41 cellular contexts compared by ENCODE assay signal in genomic region chr12:56785874-56786273, GRCh38. TPM values are rescaled to one million over a fixed set of nuclear protein-coding genes. Genes with fewer than 3 reads are reported as not detected.
"Had no signal": no experiment of that assay in that cellular context is flagged by ENCODE, and none has a peak within 500 bp of the region (broad histone marks: within the 10 kb centered on the region; RNA-seq: fewer than 3 reads in every experiment).

No MANE protein-coding gene starts in this region.

- H3K9me3 ChIP-seq: adrenal gland, ascending aorta, body of pancreas, breast epithelium had no signal

- H3K27me3 Mint-ChIP-seq: activated naive CD4-positive, alpha-beta T cell treated with anti-CD3 and anti-CD28 coated beads, Interleukin-2, amount 10 ng/mL, durations not matched to agents 7 days and 5 days; activated naive CD8-positive, alpha-beta T cell; activated naive CD8-positive, alpha-beta T cell treated with anti-CD3 and anti-CD28 coated beads, Interleukin-2, amount 50 U/mL, for 24 hours; activated T-cell treated with anti-CD3 and anti-CD28 coated beads, Interleukin-2, amount 50 U/mL, for 24 hours; activated T-helper 17 cell treated with anti-CD3 and anti-CD28 coated beads, Interleukin-2, amount 50 U/mL, for 72 hours had no signal

- ATAC-seq: activated naive CD4-positive, alpha-beta T cell treated with anti-CD3 and anti-CD28 coated beads, Interleukin-2, amount 50 U/mL, for 72 hours; activated naive CD8-positive, alpha-beta T cell treated with anti-CD3 and anti-CD28 coated beads, Interleukin-2, amount 50 U/mL, for 24 hours; activated T-cell treated with anti-CD3 and anti-CD28 coated beads, Interleukin-2, amount 50 U/mL, for 4 hours; activated T-cell treated with anti-CD3 and anti-CD28 coated beads, Interleukin-2, amount 50 U/mL, for 72 hours; activated T-helper 17 cell treated with anti-CD3 and anti-CD28 coated beads, Interleukin-2, amount 50 U/mL, for 72 hours; body of pancreas had no signal

- FAIRE-seq: astrocyte, bronchial epithelial cell had no signal

- H3K27me3 ChIP-seq: adrenal gland, ascending aorta, body of pancreas, brain microvascular endothelial cell, breast epithelium, cardiac muscle cell had no signal

- H3K27ac ChIP-seq: adrenal gland, ascending aorta, body of pancreas, brain microvascular endothelial cell, breast epithelium, cardiac muscle cell had no signal

- H3K36me3 Mint-ChIP-seq: activated naive CD4-positive, alpha-beta T cell treated with anti-CD3 and anti-CD28 coated beads, Interleukin-2, amount 10 ng/mL, durations not matched to agents 7 days and 5 days; activated naive CD4-positive, alpha-beta T cell treated with anti-CD3 and anti-CD28 coated beads, Interleukin-2, amount 50 U/mL, for 24 hours; activated naive CD4-positive, alpha-beta T cell treated with anti-CD3 and anti-CD28 coated beads, Interleukin-2, amount 50 U/mL, for 72 hours; activated naive CD8-positive, alpha-beta T cell; activated naive CD8-positive, alpha-beta T cell treated with anti-CD3 and anti-CD28 coated beads for 36 hours; activated naive CD8-positive, alpha-beta T cell treated with anti-CD3 and anti-CD28 coated beads, Interleukin-2, amount 10 ng/mL, durations not matched to agents 7 days and 5 days had no signal

- H3K9me3 Mint-ChIP-seq: activated naive CD4-positive, alpha-beta T cell treated with anti-CD3 and anti-CD28 coated beads for 36 hours; activated naive CD4-positive, alpha-beta T cell treated with anti-CD3 and anti-CD28 coated beads, Interleukin-2, amount 50 U/mL, for 24 hours; activated naive CD4-positive, alpha-beta T cell treated with anti-CD3 and anti-CD28 coated beads, Interleukin-2, amount 50 U/mL, for 72 hours; activated naive CD8-positive, alpha-beta T cell treated with anti-CD3 and anti-CD28 coated beads for 36 hours; activated naive CD8-positive, alpha-beta T cell treated with anti-CD3 and anti-CD28 coated beads, Interleukin-2, amount 10 ng/mL, durations not matched to agents 7 days and 5 days; activated naive CD8-positive, alpha-beta T cell treated with anti-CD3 and anti-CD28 coated beads, Interleukin-2, amount 50 U/mL, for 24 hours; activated T-cell treated with anti-CD3 and anti-CD28 coated beads, Interleukin-2, amount 50 U/mL, for 24 hours; activated T-cell treated with anti-CD3 and anti-CD28 coated beads, Interleukin-2, amount 50 U/mL, for 4 hours; activated T-cell treated with anti-CD3 and anti-CD28 coated beads, Interleukin-2, amount 50 U/mL, for 72 hours; activated T-helper 1 cell treated with anti-CD3 and anti-CD28 coated beads, Interleukin-12 subunit alpha, Interleukin-12 subunit beta, Interleukin-2, Interleukin-4 antibody, amounts not matched to agents 30 ng/mL and 10 ng/mL and 1 ng/mL, durations not matched to agents 14 hours and 24 hours and 36 hours; activated T-helper 17 cell treated with anti-CD3 and anti-CD28 coated beads, Interleukin-2, amount 50 U/mL, for 72 hours; activated T-helper 2 cell treated with anti-CD3 and anti-CD28 coated beads, Interferon-gamma antibody, Interleukin-2, Interleukin-4, amounts not matched to agents 10 μg/mL and 5 μg/mL and 100 μg/mL, durations not matched to agents 14 hours and 24 hours and 36 hours; central memory CD8-positive, alpha-beta T cell had no signal

- H3K4me3 ChIP-seq: adrenal gland, ascending aorta, body of pancreas, breast epithelium, cardiac muscle cell had no signal

- H3K4me1 Mint-ChIP-seq: activated naive CD4-positive, alpha-beta T cell treated with anti-CD3 and anti-CD28 coated beads, Interleukin-2, amount 10 ng/mL, durations not matched to agents 7 days and 5 days; activated naive CD4-positive, alpha-beta T cell treated with anti-CD3 and anti-CD28 coated beads, Interleukin-2, amount 50 U/mL, for 24 hours; activated naive CD8-positive, alpha-beta T cell treated with anti-CD3 and anti-CD28 coated beads for 36 hours; activated naive CD8-positive, alpha-beta T cell treated with anti-CD3 and anti-CD28 coated beads, Interleukin-2, amount 10 ng/mL, durations not matched to agents 7 days and 5 days; activated naive CD8-positive, alpha-beta T cell treated with anti-CD3 and anti-CD28 coated beads, Interleukin-2, amount 50 U/mL, for 24 hours; activated T-helper 17 cell treated with anti-CD3 and anti-CD28 coated beads, Interleukin-2, amount 50 U/mL, for 72 hours; brain; central memory CD8-positive, alpha-beta T cell had no signal

- DNase-seq: activated effector memory CD4-positive, alpha-beta T cell treated with anti-CD3 and anti-CD28 coated beads, Interleukin-2, amount 50 U/mL, for 16 hours; activated effector memory CD4-positive, alpha-beta T cell treated with Interleukin-2 at 50 U/mL for 16 hours; activated gamma-delta T cell; activated gamma-delta T cell treated with Interleukin-2 at 50 U/mL for 16 hours; activated naive CD4-positive, alpha-beta T cell; activated naive CD4-positive, alpha-beta T cell treated with anti-CD3 and anti-CD28 coated beads for 36 hours; activated naive CD4-positive, alpha-beta T cell treated with anti-CD3 and anti-CD28 coated beads, Interleukin-2, amount 10 ng/mL, durations not matched to agents 7 days and 5 days; activated naive CD4-positive, alpha-beta T cell treated with anti-CD3 and anti-CD28 coated beads, Interleukin-2, amount 50 U/mL, for 16 hours; activated naive CD4-positive, alpha-beta T cell treated with Interleukin-2 at 50 U/mL for 16 hours; activated naive CD8-positive, alpha-beta T cell treated with anti-CD3 and anti-CD28 coated beads for 36 hours; activated naive CD8-positive, alpha-beta T cell treated with anti-CD3 and anti-CD28 coated beads, Interleukin-2, amount 10 ng/mL, durations not matched to agents 7 days and 5 days; activated naive CD8-positive, alpha-beta T cell treated with anti-CD3 and anti-CD28 coated beads, Interleukin-2, amount 50 U/mL, for 24 hours; activated T-cell treated with anti-CD3 and anti-CD28 coated beads, Interleukin-2, amount 50 U/mL, for 1 hour; activated T-cell treated with anti-CD3 and anti-CD28 coated beads, Interleukin-2, amount 50 U/mL, for 24 hours; activated T-cell treated with anti-CD3 and anti-CD28 coated beads, Interleukin-2, amount 50 U/mL, for 4 hours; activated T-cell treated with anti-CD3 and anti-CD28 coated beads, Interleukin-2, amount 50 U/mL, for 48 hours; activated T-cell treated with anti-CD3 and anti-CD28 coated beads, Interleukin-2, amount 50 U/mL, for 72 hours; adrenal gland; amniotic stem cell; amygdala; anterior cingulate cortex; aorta; body of pancreas; brain microvascular endothelial cell; caudate nucleus; central memory CD4-positive, alpha-beta T cell; cerebellar nuclear complex had no signal

- H3K4me3 Mint-ChIP-seq: activated naive CD4-positive, alpha-beta T cell treated with anti-CD3 and anti-CD28 coated beads for 36 hours; activated naive CD4-positive, alpha-beta T cell treated with anti-CD3 and anti-CD28 coated beads, Interleukin-2, amount 10 ng/mL, durations not matched to agents 7 days and 5 days; activated naive CD4-positive, alpha-beta T cell treated with anti-CD3 and anti-CD28 coated beads, Interleukin-2, amount 50 U/mL, for 24 hours; activated naive CD8-positive, alpha-beta T cell; activated naive CD8-positive, alpha-beta T cell treated with anti-CD3 and anti-CD28 coated beads for 36 hours; activated naive CD8-positive, alpha-beta T cell treated with anti-CD3 and anti-CD28 coated beads, Interleukin-2, amount 10 ng/mL, durations not matched to agents 7 days and 5 days; activated naive CD8-positive, alpha-beta T cell treated with anti-CD3 and anti-CD28 coated beads, Interleukin-2, amount 50 U/mL, for 24 hours; activated T-cell treated with anti-CD3 and anti-CD28 coated beads, Interleukin-2, amount 50 U/mL, for 24 hours; activated T-cell treated with anti-CD3 and anti-CD28 coated beads, Interleukin-2, amount 50 U/mL, for 4 hours; activated T-cell treated with anti-CD3 and anti-CD28 coated beads, Interleukin-2, amount 50 U/mL, for 72 hours; activated T-helper 1 cell treated with anti-CD3 and anti-CD28 coated beads, Interleukin-12 subunit alpha, Interleukin-12 subunit beta, Interleukin-2, Interleukin-4 antibody, amounts not matched to agents 30 ng/mL and 10 ng/mL and 1 ng/mL, durations not matched to agents 14 hours and 24 hours and 36 hours; activated T-helper 17 cell treated with anti-CD3 and anti-CD28 coated beads, Interleukin-2, amount 50 U/mL, for 72 hours; brain; central memory CD8-positive, alpha-beta T cell had no signal

- H3K36me3 ChIP-seq: adrenal gland, ascending aorta, brain microvascular endothelial cell, breast epithelium, cardiac muscle cell had no signal

- H3K4me1 ChIP-seq: adrenal gland, ascending aorta, body of pancreas, breast epithelium had no signal

- H3K27ac Mint-ChIP-seq: activated naive CD4-positive, alpha-beta T cell treated with anti-CD3 and anti-CD28 coated beads for 36 hours; activated naive CD4-positive, alpha-beta T cell treated with anti-CD3 and anti-CD28 coated beads, Interleukin-2, amount 10 ng/mL, durations not matched to agents 7 days and 5 days; activated naive CD4-positive, alpha-beta T cell treated with anti-CD3 and anti-CD28 coated beads, Interleukin-2, amount 50 U/mL, for 24 hours; activated naive CD4-positive, alpha-beta T cell treated with anti-CD3 and anti-CD28 coated beads, Interleukin-2, amount 50 U/mL, for 72 hours; activated naive CD8-positive, alpha-beta T cell; activated naive CD8-positive, alpha-beta T cell treated with anti-CD3 and anti-CD28 coated beads for 36 hours; activated naive CD8-positive, alpha-beta T cell treated with anti-CD3 and anti-CD28 coated beads, Interleukin-2, amount 10 ng/mL, durations not matched to agents 7 days and 5 days; activated naive CD8-positive, alpha-beta T cell treated with anti-CD3 and anti-CD28 coated beads, Interleukin-2, amount 50 U/mL, for 24 hours; activated T-cell treated with anti-CD3 and anti-CD28 coated beads, Interleukin-2, amount 50 U/mL, for 24 hours; activated T-cell treated with anti-CD3 and anti-CD28 coated beads, Interleukin-2, amount 50 U/mL, for 72 hours; activated T-helper 1 cell treated with anti-CD3 and anti-CD28 coated beads, Interleukin-12 subunit alpha, Interleukin-12 subunit beta, Interleukin-2, Interleukin-4 antibody, amounts not matched to agents 30 ng/mL and 10 ng/mL and 1 ng/mL, durations not matched to agents 14 hours and 24 hours and 36 hours; activated T-helper 17 cell treated with anti-CD3 and anti-CD28 coated beads, Interleukin-2, amount 50 U/mL, for 72 hours; activated T-helper 2 cell treated with anti-CD3 and anti-CD28 coated beads, Interferon-gamma antibody, Interleukin-2, Interleukin-4, amounts not matched to agents 10 μg/mL and 5 μg/mL and 100 μg/mL, durations not matched to agents 14 hours and 24 hours and 36 hours; brain had no signal

RNA-seq across cellular contexts. Expression of gene HSD17B6, which starts 22.8 kb away (rescaled TPM):
- total RNA-seq: ascending aorta, cardiac septum had no signal
- polyA plus RNA-seq: cardiac muscle cell had no signal
